Comparison of ENCODE assay signal across 12 cellular contexts in genomic region chr20:46359233-46359751, GRCh38. TPM values are rescaled to one million over a fixed set of nuclear protein-coding genes. Genes with fewer than 3 reads are reported as not detected.
A peak's percentile ranks its signal among the peaks of the same experiment; 100 is the strongest.
DNase-seq lines count a peak whose midpoint lies in the region; ATAC-seq, FAIRE-seq and TF ChIP-seq lines count a peak whose summit lies in the region.
"Had no signal": no experiment of that assay in that cellular context is flagged by ENCODE, and none has a peak within 500 bp of the region (broad histone marks: within the 10 kb centered on the region; RNA-seq: fewer than 3 reads in every experiment).

No MANE protein-coding gene starts in this region.

- H3K4me3 ChIP-seq in HepG2 (replicated peaks in 1 of 3; ENCODE audit: insufficient read depth in 1 of 3, low read depth in 2 of 3, low read length in 3 of 3) (no peak overlapping the region), right lobe of liver (no peak overlapping the region), GM12878 (peak overlapping the region; percentile 41; the same call in 1 of the 2 replicates), neuronal stem cell (ENCODE audit: low read length in 2 of 2) (no peak overlapping the region)
- H3K4me3 ChIP-seq: GM23338 had no signal

- no peak overlapping the region for H2AK5ac ChIP-seq in neuronal stem cell (ENCODE audit: low read depth, low read length)

- H3K4me1 ChIP-seq in HepG2 (ENCODE audit: insufficient read depth, low read length), result peaks cover 29% of the 10 kb centered on the region
- peaks cover 0 to 28% (median 9%) of the 10 kb centered on the region in 4 donors for H3K4me1 ChIP-seq in right lobe of liver
- H3K4me1 ChIP-seq in GM12878 (ENCODE audit: control insufficient read depth, insufficient read depth, low read length), result peaks cover 48% of the 10 kb centered on the region
- peaks cover 4 to 5% of the 10 kb centered on the region in 2 donors for H3K4me1 ChIP-seq in neuronal stem cell (ENCODE audit: control insufficient read depth in 2 of 2, insufficient read depth in 1 of 2, low read depth in 1 of 2, low read length in 2 of 2)

- H4K8ac ChIP-seq in neuronal stem cell (ENCODE audit: low read depth, low read length), result no peak overlapping the region

- H3K36me3 ChIP-seq in HepG2 (replicated peaks in 1 of 2; ENCODE audit: control insufficient read depth in 1 of 2, insufficient read depth in 2 of 2, low read length in 2 of 2) (peaks cover 16 to 20% of the 10 kb centered on the region in 2 experiments; a peak in 4 of 5 replicates), right lobe of liver (no peaks in the 10 kb centered on the region), GM12878 (ENCODE audit: control insufficient read depth in 2 of 2, insufficient read depth in 2 of 2, low read length in 1 of 2) (peaks cover 8 to 12% of the 10 kb centered on the region in 2 experiments), neuronal stem cell (replicated peaks in 1 of 2; ENCODE audit: control insufficient read depth in 2 of 2, insufficient read depth in 2 of 2, low read length in 2 of 2) (peaks cover 24 to 66% of the 10 kb centered on the region in 2 donors)

- ATAC-seq in HepG2 (no peak), right lobe of liver (no peak), HG03159 (IDR thresholded peaks at IDR 0.05; ENCODE audit: unreplicated experiment) (peak; percentile 51), GM12878 (peak; percentile 73), HG03045 (IDR thresholded peaks at IDR 0.05; ENCODE audit: unreplicated experiment) (no peak)
- ATAC-seq: GM23338 had no signal

- H3K14ac ChIP-seq in neuronal stem cell (ENCODE audit: low read length), result no peak overlapping the region

- no peak overlapping the region for H2BK12ac ChIP-seq in neuronal stem cell (ENCODE audit: low read length)

- no peak for TF ChIP-seq RAD21 in HepG2 (CRISPR knock-in tag; IDR thresholded peaks at IDR 0.05)
- TF ChIP-seq RAD21 in GM12878 (IDR thresholded peaks at IDR 0.05; ENCODE audit: insufficient read depth, low read depth, low read length), result no peak

- POLR2A ChIA-PET in HepG2 (lab: Yijun Ruan, JAX) (interaction anchor here (0.6 to 1.2 kb wide), 2 partner anchors 13 to 47 kb away, joined by 3 to 4 read pairs; partner anchors contain the start of gene ELMO2), GM12878 (lab: Charles Lee) (interaction anchor here (1.3 to 2.8 kb wide), 2 partner anchors 9 to 47 kb away, joined by 4 to 17 read pairs; partner anchors contain the start of gene ELMO2)

- H3K27ac ChIP-seq in HepG2 (ENCODE audit: extremely low read length, insufficient read depth, low read length) (no peak overlapping the region), right lobe of liver (no peak overlapping the region), GM12878 (ENCODE audit: control insufficient read depth, insufficient read depth) (peak overlapping the region; percentile 65), neuronal stem cell (replicated peaks; ENCODE audit: low read length) (no peak overlapping the region)

- SMC1A ChIA-PET in GM12878 (lab: Charles Lee; ENCODE audit: uncharacterized antibody, unreplicated experiment), result interaction anchor here (0.6 to 3.4 kb wide), 6 partner anchors 10 to 1349 kb away, joined by 3 to 20 read pairs (median 3); partner anchors contain the start of gene ELMO2

- intact Hi-C loops in HepG2 (cut with micrococcal nuclease; ENCODE audit: unreplicated experiment), result no loop called here
- intact Hi-C loops in right lobe of liver (cut with DNase I), result loop anchor here in 1 of 2 donors (10.0 kb wide), 2 partner anchors 54 to 224 kb away; partner anchors contain the start of gene CDH22
- intact Hi-C loops in GM12878 (cut with micrococcal nuclease; ENCODE audit: unreplicated experiment), result loop anchor here (1.0 kb wide), 1 partner anchor 9 kb away; no protein-coding TSS in a partner anchor

- no peak for TF ChIP-seq EP300 in HepG2 (IDR thresholded peaks at IDR 0.05; ENCODE audit: low read depth in 2 of 2, low read length in 2 of 2)
- TF ChIP-seq EP300 in HepG2 (CRISPR knock-in tag; IDR thresholded peaks at IDR 0.05; ENCODE audit: borderline replicate concordance), result no peak
- TF ChIP-seq EP300 in GM12878 (IDR thresholded peaks at IDR 0.05; ENCODE audit: borderline replicate concordance in 1 of 2, control insufficient read depth in 1 of 2, low read depth in 2 of 2, low read length in 2 of 2), result peak; percentile 79 to 90; a peak in 3 of 4 replicates

- in situ Hi-C loops in HepG2 (cut with HindIII; ENCODE audit: extremely low pct_ligation_motif_present, low pct_unique_long_range_greater_than_20kb), result loop anchor here (25.0 kb wide), 1 partner anchor 572 kb away; the partner anchor contains the start of genes DNTTIP1 and WFDC3
- in situ Hi-C loops in GM12878 (cut with MboI), result loop anchor here (25.0 kb wide), 1 partner anchor 547 kb away; the partner anchor contains the start of gene UBE2C

- H3K9me3 ChIP-seq in HepG2 (ENCODE audit: low read length) (no peaks in the 10 kb centered on the region), right lobe of liver (no peaks in the 10 kb centered on the region), GM12878 (replicated peaks; ENCODE audit: control insufficient read depth, insufficient read depth, low read length) (no peaks in the 10 kb centered on the region), neuronal stem cell (replicated peaks in 1 of 2; ENCODE audit: control insufficient read depth in 2 of 2, insufficient read depth in 1 of 2, low read depth in 1 of 2, low read length in 2 of 2) (no peaks in the 10 kb centered on the region)

- H4K20me1 ChIP-seq in HepG2 (ENCODE audit: insufficient read depth, low read length) (peaks cover 10% of the 10 kb centered on the region), GM12878 (ENCODE audit: control insufficient read depth, insufficient read depth) (no peaks in the 10 kb centered on the region)

- H2BK15ac ChIP-seq in neuronal stem cell (ENCODE audit: low read length), result no peak overlapping the region

- H2BK120ac ChIP-seq in neuronal stem cell (ENCODE audit: low read depth, low read length), result no peak overlapping the region

- RAD21 ChIA-PET in GM12878 (lab: Charles Lee; ENCODE audit: unreplicated experiment), result interaction anchor here (1.0 to 3.4 kb wide), 5 partner anchors 9 to 47 kb away, joined by 4 to 21 read pairs (median 4); partner anchors contain the start of gene ELMO2

- H2AFZ ChIP-seq in HepG2 (ENCODE audit: low read length) (no peak overlapping the region), GM12878 (ENCODE audit: control insufficient read depth, low read depth, low read length) (no peak overlapping the region), neuronal stem cell (ENCODE audit: low read length) (no peak overlapping the region)
- H2AFZ ChIP-seq: GM23338 had no signal

- BruUV-seq in HepG2 (replicated peaks; lab: Mats Ljungman, UMichigan) (no TSS peak), GM12878 (replicated peaks; lab: Mats Ljungman, UMichigan) (no TSS peak)

- H3K18ac ChIP-seq in neuronal stem cell (ENCODE audit: low read length), result no peak overlapping the region

- H3K23ac ChIP-seq in neuronal stem cell (ENCODE audit: low read depth, low read length, poor library complexity), result no peak overlapping the region

- H3K79me1 ChIP-seq in neuronal stem cell (ENCODE audit: low read depth, low read length), result peaks cover 9% of the 10 kb centered on the region

- CTCF ChIA-PET in HepG2 (lab: Yijun Ruan, JAX; ENCODE audit: low intra/inter-chr PET ratio, low total read pairs) (no interaction called here), GM12878 (lab: Yijun Ruan, JAX) (interaction anchor here (0.7 to 2.3 kb wide), 6 partner anchors 10 to 47 kb away, joined by 3 to 16 read pairs (median 4); partner anchors contain the start of gene ELMO2)

- DNase-seq in HepG2 (ENCODE audit: low spot score) (no peak), right lobe of liver (no peak), GM12878 (ENCODE audit: low read depth, low spot score) (peak; percentile 63), LoVo (ENCODE audit: low spot score) (no peak), neuronal stem cell (ENCODE audit: low spot score) (no peak)
- no peak for DNase-seq in stimulated activated naive CD4-positive, alpha-beta T cell (lab: John Stamatoyannopoulos, UW)
- DNase-seq: activated CD4-positive, CD25-positive, alpha-beta regulatory T cell treated with anti-CD3 and anti-CD28 coated beads, Interleukin-2, amount 50 U/mL, for 72 hours; C1 segment of cervical spinal cord; NCI-H2171 had no signal

- H3K9ac ChIP-seq in HepG2 (ENCODE audit: insufficient read depth, low read depth, low read length) (no peak overlapping the region), GM12878 (ENCODE audit: control insufficient read depth, insufficient read depth, low read length) (peak overlapping the region; percentile 30; the same call in 1 of the 2 replicates), neuronal stem cell (ENCODE audit: low read depth, low read length, poor library complexity) (no peak overlapping the region)

- H4K91ac ChIP-seq in neuronal stem cell (ENCODE audit: low read depth, low read length, poor library complexity), result no peak overlapping the region

- TF ChIP-seq CTCF in HepG2 (CRISPR knock-in tag; IDR thresholded peaks at IDR 0.05) (no peak), right lobe of liver (IDR thresholded peaks at IDR 0.05) (no peak), GM12878 (IDR thresholded peaks at IDR 0.05 in 2 of 3, conservative IDR thresholded peaks at IDR 0.05 in 1 of 3; ENCODE audit: control insufficient read depth in 2 of 3, extremely low read depth in 1 of 3, insufficient read depth in 1 of 3, low read depth in 3 of 3, low read length in 3 of 3) (no peak)

- 94% methylated on average over 10 of the region's 10 CpGs for WGBS in HepG2 (ENCODE audit: low lambda C conversion rate)
- 47% methylated on average over 7 of the region's 10 CpGs for WGBS in right lobe of liver (ENCODE audit: insufficient coverage, low coverage, low lambda C conversion rate, missing lambda C conversion rate)
- WGBS in GM12878 (ENCODE audit: insufficient coverage, insufficient replicate concordance, low lambda C conversion rate, missing lambda C conversion rate), result 3% methylated on average over 10 of the region's 10 CpGs
- WGBS in neuronal stem cell (ENCODE audit: extremely low coverage in 2 of 2, insufficient read length in 2 of 2, insufficient replicate concordance in 1 of 2), 2 donors, result no CpG with 5 or more reads among the region's 10 CpGs

- H3K4ac ChIP-seq in neuronal stem cell (ENCODE audit: low read length), result no peak overlapping the region

- no peak for TF ChIP-seq POLR2A in HepG2 (IDR thresholded peaks at IDR 0.05; ENCODE audit: insufficient read depth in 1 of 2, low read depth in 2 of 2, low read length in 2 of 2)
- TF ChIP-seq POLR2A in right lobe of liver (IDR thresholded peaks at IDR 0.05), result no peak
- TF ChIP-seq POLR2A in GM12878 (IDR thresholded peaks at IDR 0.05; ENCODE audit: low read depth, low read length), result peak; percentile 44; the same call in 1 of the 2 replicates

- H3K4me2 ChIP-seq in HepG2 (ENCODE audit: low read depth, low read length) (no peak overlapping the region), GM12878 (ENCODE audit: control insufficient read depth, insufficient read depth) (peak overlapping the region; percentile 90), neuronal stem cell (ENCODE audit: insufficient read depth, low read length, poor library complexity, severe bottlenecking) (no peak overlapping the region)
- H3K4me2 ChIP-seq: GM23338 had no signal

- FAIRE-seq in HepG2 (lab: Jason Lieb, UNC), result no peak
- peak; percentile 91 for FAIRE-seq in GM12878 (lab: Jason Lieb, UNC)

- H3K27me3 ChIP-seq in HepG2 (ENCODE audit: control insufficient read depth in 1 of 2, insufficient read depth in 2 of 2, low read length in 2 of 2) (no peaks in the 10 kb centered on the region; a peak in 1 of 5 replicates), right lobe of liver (no peaks in the 10 kb centered on the region), GM12878 (replicated peaks in 1 of 2; ENCODE audit: control insufficient read depth in 2 of 2, insufficient read depth in 2 of 2, low read length in 1 of 2) (no peaks in the 10 kb centered on the region), neuronal stem cell (ENCODE audit: control insufficient read depth in 3 of 3, insufficient read depth in 3 of 3, low read depth in 1 of 3, low read length in 3 of 3) (no peaks in the 10 kb centered on the region)

- H3K79me2 ChIP-seq in HepG2 (ENCODE audit: insufficient read depth, low read length) (peaks cover 24% of the 10 kb centered on the region), GM12878 (ENCODE audit: control insufficient read depth, insufficient read depth, low read length) (peaks cover 46% of the 10 kb centered on the region)

- no peak overlapping the region for H2BK5ac ChIP-seq in neuronal stem cell (ENCODE audit: low read length)

RNA-seq across cellular contexts. Expression of gene ELMO2, which starts 47.1 kb away (rescaled TPM):
- 35.7 and 42.8 TPM in 2 replicates for total RNA-seq in HepG2 (2016; rRNA removed; fragmentation: Illumina TruSeq; extraction: Trizol)
- 13.2 and 13.6 TPM in 2 replicates for total RNA-seq in HepG2 (2016; cell fraction: cytosol; rRNA removed; fragmentation: Illumina TruSeq; extraction: Trizol; ENCODE audit: low read depth)
- 37.9 and 41.5 TPM in 2 replicates for total RNA-seq in HepG2 (2016; cell fraction: insoluble cytoplasmic fraction; rRNA removed; fragmentation: Illumina TruSeq; extraction: Trizol)
- 26.7 and 30.9 TPM in 2 replicates for total RNA-seq in HepG2 (2016; cell fraction: membrane; rRNA removed; fragmentation: Illumina TruSeq; extraction: Trizol)
- total RNA-seq in HepG2 (2016; cell fraction: nucleus; rRNA removed; fragmentation: Illumina TruSeq; extraction: Trizol), result 40.9 and 42.4 TPM in 2 replicates
- polyA plus RNA-seq in HepG2 (2011; rRNA removed), result 30.6 and 41.5 TPM in 2 replicates
- polyA plus RNA-seq in HepG2 (2011; cell fraction: cytosol; rRNA removed), result 30.0 and 34.9 TPM in 2 replicates
- polyA plus RNA-seq in HepG2 (2011; cell fraction: nucleus; rRNA removed), result 50.8 and 59.8 TPM in 2 replicates
- polyA plus RNA-seq in HepG2 (2012), result 29.1 and 29.9 TPM in 2 replicates
- polyA plus RNA-seq in HepG2 (2016; cell fraction: cytosol; fragmentation: Illumina TruSeq; extraction: Trizol; ENCODE audit: low read depth), result 3.6 and 4.5 TPM in 2 replicates
- 42.7 and 43.4 TPM in 2 replicates for polyA plus RNA-seq in HepG2 (2016; cell fraction: insoluble cytoplasmic fraction; fragmentation: Illumina TruSeq; extraction: Trizol; ENCODE audit: low read depth)
- polyA plus RNA-seq in HepG2 (2016; cell fraction: membrane; fragmentation: Illumina TruSeq; extraction: Trizol; ENCODE audit: low read depth), result 9.8 and 11.9 TPM in 2 replicates
- polyA plus RNA-seq in HepG2 (2016; cell fraction: nucleus; fragmentation: Illumina TruSeq; extraction: Trizol; ENCODE audit: insufficient read depth, low read depth), result 92.2 and 100 TPM in 2 replicates
- 68.1 and 91.6 TPM in 2 replicates for polyA minus RNA-seq in HepG2 (2011; rRNA and poly(A)+ RNA removed; ENCODE audit: low replicate concordance)
- polyA minus RNA-seq in HepG2 (2011; cell fraction: cytosol; rRNA and poly(A)+ RNA removed), result 23.7 and 37.7 TPM in 2 replicates
- polyA minus RNA-seq in HepG2 (2011; cell fraction: nucleus; rRNA and poly(A)+ RNA removed), result 38.2 and 50.8 TPM in 2 replicates
- 10 to 100 TPM; 14.9 to 22.9 (median 17.4) TPM for total RNA-seq in right lobe of liver
- total RNA-seq in GM12878 (2013; cell fraction: nucleolus; rRNA removed), result 38.6 and 41.0 TPM in 2 replicates
- 32.8 and 40.2 TPM in 2 replicates for total RNA-seq in GM12878 (2014; rRNA removed)
- 25.9 and 26.7 TPM in 2 replicates for total RNA-seq in GM12878 (2014; rRNA removed; fragmentation: Illumina TruSeq; extraction: Trizol)
- 37.3 and 38.5 TPM in 2 replicates for total RNA-seq in GM12878 (2021)
- polyA plus RNA-seq in GM12878 (2011; ENCODE audit: low read depth), result 17.4 TPM
- polyA plus RNA-seq in GM12878 (2011; rRNA removed), result 25.8 and 40.0 TPM in 2 replicates
- 53.1 and 57.0 TPM in 2 replicates for polyA plus RNA-seq in GM12878 (2011; cell fraction: cytosol; rRNA removed)
- 62.7 and 67.3 TPM in 2 replicates for polyA plus RNA-seq in GM12878 (2011; cell fraction: nucleus; rRNA removed)
- 19.1 and 20.4 TPM in 2 replicates for polyA plus RNA-seq in GM12878 (2012)
- polyA plus RNA-seq in GM12878 (2014; fragmentation: Illumina TruSeq; extraction: Trizol), result 39.6 and 43.8 TPM in 2 replicates
- polyA plus RNA-seq in GM12878 (2014; fragmentation: Nextera tagmentation; extraction: Ambion mirVana), result 10 to 100 TPM; 14.2 to 14.8 TPM
- 37.4 and 37.9 TPM in 2 replicates for polyA plus RNA-seq in GM12878 (2014; rRNA removed)
- 10 to 100 TPM; 36.0 to 38.5 TPM for polyA plus RNA-seq in GM12878 (2016; fragmentation: Nextera tagmentation; extraction: Ambion mirVana)
- polyA minus RNA-seq in GM12878 (2011; rRNA and poly(A)+ RNA removed), result 55.2 and 55.7 TPM in 2 replicates
- polyA minus RNA-seq in GM12878 (2011; cell fraction: cytosol; rRNA and poly(A)+ RNA removed), result 17.6 and 23.6 TPM in 2 replicates
- 17.5 and 29.4 TPM in 2 replicates for polyA minus RNA-seq in GM12878 (2011; cell fraction: nucleus; rRNA and poly(A)+ RNA removed)
- polyA plus RNA-seq in neuronal stem cell (2013, experiment 1 of 2), result 34.2 TPM
- 32.1 TPM for polyA plus RNA-seq in neuronal stem cell (2013, experiment 2 of 2)

RNA-seq across cellular contexts. Expression of gene CDH22, which starts 51.0 kb away (rescaled TPM):
- not detected in 2 replicates for total RNA-seq in HepG2 (2016; rRNA removed; fragmentation: Illumina TruSeq; extraction: Trizol)
- total RNA-seq in HepG2 (2016; cell fraction: cytosol; rRNA removed; fragmentation: Illumina TruSeq; extraction: Trizol; ENCODE audit: low read depth), result not detected in 2 replicates
- total RNA-seq in HepG2 (2016; cell fraction: insoluble cytoplasmic fraction; rRNA removed; fragmentation: Illumina TruSeq; extraction: Trizol), result not detected in 2 replicates
- total RNA-seq in HepG2 (2016; cell fraction: membrane; rRNA removed; fragmentation: Illumina TruSeq; extraction: Trizol), result not detected in 2 replicates
- total RNA-seq in HepG2 (2016; cell fraction: nucleus; rRNA removed; fragmentation: Illumina TruSeq; extraction: Trizol), result not detected in 2 replicates
- polyA plus RNA-seq in HepG2 (2011; rRNA removed), result not detected in 2 replicates
- polyA plus RNA-seq in HepG2 (2011; cell fraction: cytosol; rRNA removed), result not detected in 2 replicates
- polyA plus RNA-seq in HepG2 (2011; cell fraction: nucleus; rRNA removed), result 0.10 TPM in 1 of 2 replicates, not detected in the other
- polyA plus RNA-seq in HepG2 (2012), result not detected in 2 replicates
- polyA plus RNA-seq in HepG2 (2016; cell fraction: cytosol; fragmentation: Illumina TruSeq; extraction: Trizol; ENCODE audit: low read depth), result not detected in 2 replicates
- polyA plus RNA-seq in HepG2 (2016; cell fraction: insoluble cytoplasmic fraction; fragmentation: Illumina TruSeq; extraction: Trizol; ENCODE audit: low read depth), result not detected in 2 replicates
- polyA plus RNA-seq in HepG2 (2016; cell fraction: membrane; fragmentation: Illumina TruSeq; extraction: Trizol; ENCODE audit: low read depth), result not detected in 2 replicates
- polyA plus RNA-seq in HepG2 (2016; cell fraction: nucleus; fragmentation: Illumina TruSeq; extraction: Trizol; ENCODE audit: insufficient read depth, low read depth), result not detected in 2 replicates
- 0.04 TPM in 1 of 2 replicates, not detected in the other for polyA minus RNA-seq in HepG2 (2011; rRNA and poly(A)+ RNA removed; ENCODE audit: low replicate concordance)
- polyA minus RNA-seq in HepG2 (2011; cell fraction: cytosol; rRNA and poly(A)+ RNA removed), result not detected in 2 replicates
- not detected in 2 replicates for polyA minus RNA-seq in HepG2 (2011; cell fraction: nucleus; rRNA and poly(A)+ RNA removed)
- not detected for total RNA-seq in right lobe of liver
- not detected in 2 replicates for total RNA-seq in GM12878 (2013; cell fraction: nucleolus; rRNA removed)
- total RNA-seq in GM12878 (2014; rRNA removed), result not detected in 2 replicates
- total RNA-seq in GM12878 (2014; rRNA removed; fragmentation: Illumina TruSeq; extraction: Trizol), result not detected in 2 replicates
- not detected in 2 replicates for total RNA-seq in GM12878 (2021)
- polyA plus RNA-seq in GM12878 (2011; ENCODE audit: low read depth), result not detected
- polyA plus RNA-seq in GM12878 (2011; rRNA removed), result not detected in 2 replicates
- 0.01 TPM in 1 of 2 replicates, not detected in the other for polyA plus RNA-seq in GM12878 (2011; cell fraction: cytosol; rRNA removed)
- polyA plus RNA-seq in GM12878 (2011; cell fraction: nucleus; rRNA removed), result 0.03 TPM in 1 of 2 replicates, not detected in the other
- polyA plus RNA-seq in GM12878 (2012), result not detected in 2 replicates
- not detected in 2 replicates for polyA plus RNA-seq in GM12878 (2014; fragmentation: Illumina TruSeq; extraction: Trizol)
- not detected for polyA plus RNA-seq in GM12878 (2014; fragmentation: Nextera tagmentation; extraction: Ambion mirVana)
- not detected in 2 replicates for polyA plus RNA-seq in GM12878 (2014; rRNA removed)
- not detected for polyA plus RNA-seq in GM12878 (2016; fragmentation: Nextera tagmentation; extraction: Ambion mirVana)
- not detected in 2 replicates for polyA minus RNA-seq in GM12878 (2011; rRNA and poly(A)+ RNA removed)
- not detected in 2 replicates for polyA minus RNA-seq in GM12878 (2011; cell fraction: cytosol; rRNA and poly(A)+ RNA removed)
- not detected in 2 replicates for polyA minus RNA-seq in GM12878 (2011; cell fraction: nucleus; rRNA and poly(A)+ RNA removed)
- polyA plus RNA-seq in neuronal stem cell (2013, experiment 1 of 2), result 0.20 TPM
- 0.19 TPM for polyA plus RNA-seq in neuronal stem cell (2013, experiment 2 of 2)

Comparison
In these comparisons a context has a peak if more than half of its experiments do, and no peak if none do; other contexts are left out.
1. ATAC-seq: peak in HG03159 (single experiment) and GM12878 (single experiment); none in HepG2 (single experiment), right lobe of liver (0 of 4) and HG03045 (single experiment).
2. Of the 75 proteins assayed by ChIP-seq in both HepG2 and GM12878: peak only in HepG2: POLR2AphosphoS5; only in GM12878: ATF2, ATF7, BCL3, BHLHE40, CBFB, CHD2 and 25 more; in both: none; in neither: 41; mixed calls (peak in some experiments, not most) for 2.